Comparison of ENCODE assay signal across 8 cellular contexts in genomic region chr1:167223144-167224103, GRCh38. TPM values are rescaled to one million over a fixed set of nuclear protein-coding genes. Genes with fewer than 3 reads are reported as not detected.
DNase-seq lines count a peak whose midpoint lies in the region; ATAC-seq and TF ChIP-seq lines count a peak whose summit lies in the region.

No MANE protein-coding gene starts in this region.

- peaks cover 49% of the 10 kb centered on the region for H3K4me1 Mint-ChIP-seq in activated CD4-positive, alpha-beta memory T cell treated with anti-CD3 and anti-CD28 coated beads for 36 hours (ENCODE audit: low read depth)

- ATAC-seq in Right ventricle myocardium superior (ENCODE audit: poor library complexity) = no peak
- no peak for ATAC-seq in HG03280 (IDR thresholded peaks at IDR 0.05; ENCODE audit: unreplicated experiment)
- no peak for ATAC-seq in GM21515 (IDR thresholded peaks at IDR 0.05; ENCODE audit: unreplicated experiment)

- H3K36me3 ChIP-seq in right atrium auricular region = no peaks in the 10 kb centered on the region
- H3K36me3 ChIP-seq in uterus = no peaks in the 10 kb centered on the region

- no peak for DNase-seq in right atrium auricular region (ENCODE audit: low spot score)
- DNase-seq in Right ventricle myocardium superior = no peak
- DNase-seq in activated CD4-positive, alpha-beta memory T cell treated with anti-CD3 and anti-CD28 coated beads for 36 hours = no peak
- DNase-seq in kidney tubule cell (ENCODE audit: low spot score) = peak; percentile 75
- DNase-seq in uterus = peak in 1 of 2 donors; percentile 21
- DNase-seq in posterior vena cava (ENCODE audit: low spot score) = no peak

- H3K9me3 ChIP-seq in right atrium auricular region (no peaks in the 10 kb centered on the region), uterus (no peaks in the 10 kb centered on the region)

- no peak for TF ChIP-seq POLR2A in uterus (IDR thresholded peaks at IDR 0.05)

- H3K4me3 ChIP-seq in right atrium auricular region = peak overlapping the region in 1 of 2 donors; percentile 93
- H3K4me3 ChIP-seq in uterus = no peak overlapping the region

- peaks cover 1% of the 10 kb centered on the region for H3K27me3 Mint-ChIP-seq in activated CD4-positive, alpha-beta memory T cell treated with anti-CD3 and anti-CD28 coated beads for 36 hours

- H3K27ac Mint-ChIP-seq in activated CD4-positive, alpha-beta memory T cell treated with anti-CD3 and anti-CD28 coated beads for 36 hours = peak overlapping the region; percentile 96

- peaks cover 12% of the 10 kb centered on the region for H3K36me3 Mint-ChIP-seq in activated CD4-positive, alpha-beta memory T cell treated with anti-CD3 and anti-CD28 coated beads for 36 hours

- POLR2A ChIA-PET in activated CD4-positive, alpha-beta memory T cell treated with anti-CD3 and anti-CD28 coated beads for 36 hours (lab: Charles Lee) = interaction anchor here (0.8 to 1.7 kb wide), 4 partner anchors 8 to 249 kb away, joined by 3 to 5 read pairs (median 4); no protein-coding TSS in a partner anchor

- H3K27me3 ChIP-seq in right atrium auricular region = no peaks in the 10 kb centered on the region
- H3K27me3 ChIP-seq in uterus = no peaks in the 10 kb centered on the region

- TF ChIP-seq CTCF in right atrium auricular region (IDR thresholded peaks at IDR 0.05) = no peak
- no peak for TF ChIP-seq CTCF in uterus (IDR thresholded peaks at IDR 0.05)

- H3K27ac ChIP-seq in right atrium auricular region (peak overlapping the region; percentile 96 to 97), uterus (peak overlapping the region; percentile 93 to 99)

- H3K9me3 Mint-ChIP-seq in activated CD4-positive, alpha-beta memory T cell treated with anti-CD3 and anti-CD28 coated beads for 36 hours = no peaks in the 10 kb centered on the region

- H3K4me3 Mint-ChIP-seq in activated CD4-positive, alpha-beta memory T cell treated with anti-CD3 and anti-CD28 coated beads for 36 hours = peak overlapping the region; percentile 92

- intact Hi-C loops in Right ventricle myocardium superior (cut with DNase I) = no loop called here
- intact Hi-C loops in activated CD4-positive, alpha-beta memory T cell treated with anti-CD3 and anti-CD28 coated beads for 36 hours (cut with micrococcal nuclease) = loop anchor here (2.0 to 5.0 kb wide), 9 partner anchors 41 to 714 kb away; partner anchors contain the start of genes CREG1, DCAF6, MPC2 and POGK
- intact Hi-C loops in uterus (cut with DNase I; ENCODE audit: low total_unique reads) = no loop called here
- intact Hi-C loops in posterior vena cava (cut with DNase I) = no loop called here

- peaks cover 0 to 24% of the 10 kb centered on the region in 2 donors for H3K4me1 ChIP-seq in right atrium auricular region
- peaks cover 0 to 9% of the 10 kb centered on the region in 2 donors for H3K4me1 ChIP-seq in uterus

- CTCF ChIA-PET in activated CD4-positive, alpha-beta memory T cell treated with anti-CD3 and anti-CD28 coated beads for 36 hours (lab: Charles Lee) = interaction anchor here (1.2 to 1.4 kb wide), 3 partner anchors 156 to 332 kb away, joined by 4 to 6 read pairs (median 5); no protein-coding TSS in a partner anchor

RNA-seq across cellular contexts. Expression of gene POU2F1, which starts 2.7 kb away (rescaled TPM):
- total RNA-seq in right atrium auricular region (10 to 100 TPM in 1 of 2 donors, 1 to 10 TPM in 1; 7.7 to 10.9 TPM), Right ventricle myocardium superior (7.4 TPM), uterus (10 to 100 TPM in 3 of 4 donors, 1 to 10 TPM in 1; 9.7 to 50.8 (median 32.2) TPM), posterior vena cava (10 to 100 TPM; 19.2 to 21.1 TPM)
- total RNA-seq in activated CD4-positive, alpha-beta memory T cell treated with anti-CD3 and anti-CD28 coated beads for 36 hours = 10 to 100 TPM; 17.7 to 20.1 TPM
